ENCODE assay signal across 14 cellular contexts in genomic region chr16:84520778-84521770, GRCh38. TPM values are rescaled to one million over a fixed set of nuclear protein-coding genes. Genes with fewer than 3 reads are reported as not detected.
DNase-seq lines count a peak whose midpoint lies in the region; FAIRE-seq and TF ChIP-seq lines count a peak whose summit lies in the region.
"Had no signal": no experiment of that assay in that cellular context is flagged by ENCODE, and none has a peak within 500 bp of the region (broad histone marks: within the 10 kb centered on the region; RNA-seq: fewer than 3 reads in every experiment).

No MANE protein-coding gene starts in this region.

- H3K4me3 ChIP-seq in bronchial epithelial cell (ENCODE audit: low read depth, low read length) = no peak overlapping the region
- H3K4me3 ChIP-seq: SK-N-MC had no signal

- no peak overlapping the region for H3K4me3 Mint-ChIP-seq in activated naive CD4-positive, alpha-beta T cell treated with anti-CD3 and anti-CD28 coated beads, Interleukin-2, amount 10 ng/mL, durations not matched to agents 7 days and 5 days

- peak overlapping the region; percentile 24 for H3K27ac Mint-ChIP-seq in activated naive CD4-positive, alpha-beta T cell treated with anti-CD3 and anti-CD28 coated beads, Interleukin-2, amount 10 ng/mL, durations not matched to agents 7 days and 5 days

- H3K36me3 ChIP-seq in bronchial epithelial cell (ENCODE audit: control insufficient read depth, insufficient read depth, low read length) = no peaks in the 10 kb centered on the region

- no peaks in the 10 kb centered on the region for H3K9me3 Mint-ChIP-seq in activated naive CD4-positive, alpha-beta T cell treated with anti-CD3 and anti-CD28 coated beads, Interleukin-2, amount 10 ng/mL, durations not matched to agents 7 days and 5 days

- DNase-seq in activated naive CD4-positive, alpha-beta T cell treated with anti-CD3 and anti-CD28 coated beads, Interleukin-2, amount 10 ng/mL, durations not matched to agents 7 days and 5 days = no peak
- no peak for DNase-seq in activated naive CD4-positive, alpha-beta T cell treated with Interleukin-2 at 50 U/mL for 16 hours
- DNase-seq in NCI-H226 = peak; percentile 33
- DNase-seq in bronchial epithelial cell (ENCODE audit: low read depth) = peak; percentile 94
- no peak for DNase-seq in D721Med (ENCODE audit: insufficient read length, low spot score)
- no peak for DNase-seq in D341Med (ENCODE audit: low spot score)
- no peak for DNase-seq in SK-N-DZ (ENCODE audit: low spot score)
- DNase-seq in islet precursor cell = no peak
- DNase-seq: ACHN; activated CD4-positive, alpha-beta T cell treated with anti-CD3 and anti-CD28 coated beads, Interleukin-2, amount 50 U/mL, for 48 hours; amygdala; NCI-H1048; stimulated activated CD4-positive, alpha-beta T cell treated with anti-CD3 and anti-CD28 coated beads, Interleukin-4, amount 100 ng/mL, for 1 hour had no signal

- CTCF ChIA-PET in activated naive CD4-positive, alpha-beta T cell treated with anti-CD3 and anti-CD28 coated beads, Interleukin-2, amount 10 ng/mL, durations not matched to agents 7 days and 5 days (lab: Charles Lee) = interaction anchor here (0.8 to 2.3 kb wide), 5 partner anchors 10 to 35 kb away, joined by 4 to 8 read pairs (median 6); no protein-coding TSS in a partner anchor

- peaks cover 4% of the 10 kb centered on the region for H3K27me3 Mint-ChIP-seq in activated naive CD4-positive, alpha-beta T cell treated with anti-CD3 and anti-CD28 coated beads, Interleukin-2, amount 10 ng/mL, durations not matched to agents 7 days and 5 days

- H3K27me3 ChIP-seq in bronchial epithelial cell (ENCODE audit: control insufficient read depth, insufficient read depth, low read length) = no peaks in the 10 kb centered on the region

- H3K4me1 Mint-ChIP-seq in activated naive CD4-positive, alpha-beta T cell treated with anti-CD3 and anti-CD28 coated beads, Interleukin-2, amount 10 ng/mL, durations not matched to agents 7 days and 5 days = peaks cover 72% of the 10 kb centered on the region

- no peak for FAIRE-seq in bronchial epithelial cell (lab: Jason Lieb, UNC)
- no peak for FAIRE-seq in D721Med (lab: Jason Lieb, UNC)

- H3K36me3 Mint-ChIP-seq in activated naive CD4-positive, alpha-beta T cell treated with anti-CD3 and anti-CD28 coated beads, Interleukin-2, amount 10 ng/mL, durations not matched to agents 7 days and 5 days = peaks cover 51% of the 10 kb centered on the region

- TF ChIP-seq CTCF in bronchial epithelial cell (IDR thresholded peaks at IDR 0.05; ENCODE audit: insufficient read depth, low read length, severe bottlenecking) (no peak), D721Med (IDR thresholded peaks at IDR 0.05; ENCODE audit: insufficient read depth, missing control alignments) (no peak)

RNA-seq across cellular contexts. Expression of gene MEAK7, which starts 16.6 kb away (rescaled TPM):
- 36.7 and 47.9 TPM in 2 replicates for total RNA-seq in bronchial epithelial cell
- 9.3 and 9.9 TPM in 2 replicates for polyA plus RNA-seq in SK-N-DZ (2014; cell fraction: cytosol; rRNA removed)
- 6.0 and 7.8 TPM in 2 replicates for polyA plus RNA-seq in SK-N-DZ (2014; cell fraction: nucleus; rRNA removed)

Comparison
In these comparisons a context has a peak if more than half of its experiments do, and no peak if none do; other contexts are left out.
1. DNase-seq: peak in NCI-H226 (single experiment) and bronchial epithelial cell (single experiment); none in activated naive CD4-positive, alpha-beta T cell treated with anti-CD3 and anti-CD28 coated beads, Interleukin-2, amount 10 ng/mL, durations not matched to agents 7 days and 5 days (single experiment), activated naive CD4-positive, alpha-beta T cell treated with Interleukin-2 at 50 U/mL for 16 hours (single experiment), D721Med (single experiment), D341Med (single experiment), SK-N-DZ (single experiment) and islet precursor cell (single experiment).